Comparison of ENCODE assay signal across 8 cellular contexts in the genomic region with DNA sequence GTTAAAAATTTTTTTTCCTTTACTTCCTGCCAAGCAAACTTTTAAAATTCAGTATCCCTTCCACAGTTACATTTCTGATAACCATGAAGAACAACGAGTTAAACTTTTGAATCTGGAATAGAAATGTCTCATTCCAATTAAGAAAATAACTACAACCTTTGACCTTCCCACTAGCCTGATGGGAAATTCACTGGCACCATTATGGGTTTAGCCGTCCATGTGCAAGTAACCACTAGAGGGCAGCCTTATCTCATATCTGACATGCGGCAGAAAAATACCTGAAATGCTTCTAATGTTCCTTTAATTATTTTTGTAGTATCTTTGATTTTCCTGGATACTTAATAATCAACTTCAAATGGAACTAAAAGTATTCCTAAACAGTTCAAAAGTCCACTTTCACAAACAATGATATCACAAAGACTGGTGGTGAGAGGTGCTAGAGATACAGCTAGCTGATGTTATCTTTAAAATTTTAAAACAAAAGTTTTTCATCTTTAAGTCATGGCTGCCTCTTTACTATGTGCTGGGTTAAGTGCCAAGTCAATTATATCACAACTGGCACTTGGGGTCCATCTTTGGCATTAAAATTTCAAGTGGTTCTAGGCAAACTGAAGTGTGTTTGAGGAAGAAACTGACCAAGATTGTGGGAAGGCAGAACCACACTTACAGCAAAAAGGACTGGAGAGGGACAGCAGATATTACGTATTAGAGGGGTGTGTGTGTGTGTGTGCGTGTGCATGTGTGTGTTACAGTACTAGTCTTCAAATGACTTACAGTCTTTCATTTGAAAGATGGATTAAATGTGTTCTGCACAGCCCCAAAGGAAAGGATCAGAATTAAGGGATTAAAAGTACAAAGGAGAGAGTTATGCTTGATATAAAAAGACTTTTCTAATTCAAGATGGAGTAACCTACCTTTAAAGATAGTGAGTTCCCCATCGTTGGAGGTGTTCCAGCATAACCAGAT.
DNase-seq lines count a peak whose midpoint lies in the region; ATAC-seq, FAIRE-seq and TF ChIP-seq lines count a peak whose summit lies in the region.

No MANE protein-coding gene starts in this region.

- H3K4me1 Mint-ChIP-seq in astrocyte (ENCODE audit: low read depth, unreplicated experiment): peaks cover 38% of the 10 kb centered on the region

- no peaks in the 10 kb centered on the region for H3K36me3 ChIP-seq in MG63
- H3K36me3 ChIP-seq in RWPE2 (ENCODE audit: low read depth): no peaks in the 10 kb centered on the region
- no peaks in the 10 kb centered on the region for H3K36me3 ChIP-seq in astrocyte (ENCODE audit: insufficient read depth, low read length)
- H3K36me3 ChIP-seq in right atrium auricular region: no peaks in the 10 kb centered on the region
- no peaks in the 10 kb centered on the region for H3K36me3 ChIP-seq in sigmoid colon

- no peaks in the 10 kb centered on the region for H3K9me3 Mint-ChIP-seq in astrocyte (ENCODE audit: unreplicated experiment)

- FAIRE-seq in astrocyte (lab: Jason Lieb, UNC): peak; percentile 20

- H3K9ac ChIP-seq in astrocyte (ENCODE audit: low read length): no peak overlapping the region

- TF ChIP-seq CTCF in RWPE2 (IDR thresholded peaks at IDR 0.05; ENCODE audit: poor library complexity, severe bottlenecking) (peak; percentile 100), astrocyte (IDR thresholded peaks at IDR 0.05; ENCODE audit: insufficient read depth, low read depth, low read length) (peak; percentile 94), right atrium auricular region (IDR thresholded peaks at IDR 0.05) (peak; percentile 84 to 90), sigmoid colon (IDR thresholded peaks at IDR 0.05) (peak; percentile 41 to 89 (median 84))

- TF ChIP-seq EP300 in sigmoid colon (IDR thresholded peaks at IDR 0.05): no peak

- peaks cover 4% of the 10 kb centered on the region; the same call in 1 of the 2 replicates for H3K27me3 ChIP-seq in MG63
- peaks cover 18% of the 10 kb centered on the region for H3K27me3 ChIP-seq in RWPE2 (ENCODE audit: insufficient read depth, poor library complexity, severe bottlenecking)
- H3K27me3 ChIP-seq in astrocyte (ENCODE audit: insufficient read depth, low read length): peaks cover 40% of the 10 kb centered on the region
- H3K27me3 ChIP-seq in right atrium auricular region: no peaks in the 10 kb centered on the region
- H3K27me3 ChIP-seq in sigmoid colon: no peaks in the 10 kb centered on the region

- H3K79me2 ChIP-seq in astrocyte (ENCODE audit: insufficient read depth, low read length): no peaks in the 10 kb centered on the region

- peak; percentile 66 for DNase-seq in stimulated activated CD4-positive, alpha-beta T cell treated with anti-CD3 and anti-CD28 coated beads, Interleukin-15, amount 100 ng/mL, for 24 hours
- DNase-seq in stimulated activated CD4-positive, alpha-beta T cell treated with anti-CD3 and anti-CD28 coated beads, Interleukin-2, amount 100 ng/mL, for 48 hours: no peak
- DNase-seq in MG63 (peak; percentile 36), RWPE2 (ENCODE audit: low spot score) (no peak), astrocyte (ENCODE audit: low read depth) (peak; percentile 29), right atrium auricular region (ENCODE audit: low spot score) (peak; percentile 72), sigmoid colon (no peak)

- H3K4me3 ChIP-seq in MG63 (no peak overlapping the region), RWPE2 (ENCODE audit: severe bottlenecking) (no peak overlapping the region), astrocyte (ENCODE audit: insufficient read depth, low read depth, low read length) (no peak overlapping the region), right atrium auricular region (no peak overlapping the region), sigmoid colon (no peak overlapping the region)

- H3K27ac ChIP-seq in RWPE2 (ENCODE audit: poor library complexity, severe bottlenecking) (no peak overlapping the region), astrocyte (ENCODE audit: low read depth, low read length) (no peak overlapping the region), right atrium auricular region (peak overlapping the region; percentile 1 to 32), sigmoid colon (peak overlapping the region in 1 of 4 donors; percentile 16)

- H3K4me3 Mint-ChIP-seq in astrocyte (ENCODE audit: unreplicated experiment): no peak overlapping the region

- intact Hi-C loops in sigmoid colon (cut with DNase I): loop anchor here (1.0 to 10.0 kb wide), 4 partner anchors 219 to 1246 kb away; no protein-coding TSS in a partner anchor

- H3K27ac Mint-ChIP-seq in astrocyte (ENCODE audit: unreplicated experiment): no peak overlapping the region

- ATAC-seq in RWPE2 (ENCODE audit: low read depth) (peak; percentile 79), HG03025 (IDR thresholded peaks at IDR 0.05; ENCODE audit: low FRiP score, unreplicated experiment) (no peak)

- H3K27me3 Mint-ChIP-seq in astrocyte (ENCODE audit: low read depth, unreplicated experiment): no peaks in the 10 kb centered on the region

- H3K4me1 ChIP-seq in RWPE2 (ENCODE audit: insufficient read depth, poor library complexity, severe bottlenecking) (peaks cover 7% of the 10 kb centered on the region), astrocyte (ENCODE audit: insufficient read depth, low read length) (peaks cover 3% of the 10 kb centered on the region), right atrium auricular region (peaks cover 0 to 18% of the 10 kb centered on the region in 2 donors), sigmoid colon (peaks cover 0 to 38% (median 22%) of the 10 kb centered on the region in 4 donors)

- no peak for TF ChIP-seq POLR2A in sigmoid colon (IDR thresholded peaks at IDR 0.05)

- H4K20me1 ChIP-seq in astrocyte (ENCODE audit: insufficient read depth, low read length): peaks cover 4% of the 10 kb centered on the region

- no peaks in the 10 kb centered on the region for H3K36me3 Mint-ChIP-seq in astrocyte (ENCODE audit: low read depth, unreplicated experiment)

- no peak overlapping the region for H2AFZ ChIP-seq in astrocyte (ENCODE audit: low read depth, low read length)

- H3K4me2 ChIP-seq in astrocyte (ENCODE audit: low read length): no peak overlapping the region

- WGBS in sigmoid colon, 2 donors: 28 to 34% methylated on average over 6 of the region's 6 CpGs

- H3K9me3 ChIP-seq in MG63 (no peaks in the 10 kb centered on the region), RWPE2 (ENCODE audit: severe bottlenecking) (no peaks in the 10 kb centered on the region), astrocyte (ENCODE audit: insufficient read depth, low read depth, low read length) (no peaks in the 10 kb centered on the region), right atrium auricular region (no peaks in the 10 kb centered on the region), sigmoid colon (no peaks in the 10 kb centered on the region)

Comparison
In these comparisons a context has a peak if more than half of its experiments do, and no peak if none do; other contexts are left out.
1. DNase-seq: peak in stimulated activated CD4-positive, alpha-beta T cell treated with anti-CD3 and anti-CD28 coated beads, Interleukin-15, amount 100 ng/mL, for 24 hours (single experiment), MG63 (single experiment), astrocyte (single experiment) and right atrium auricular region (single experiment); none in stimulated activated CD4-positive, alpha-beta T cell treated with anti-CD3 and anti-CD28 coated beads, Interleukin-2, amount 100 ng/mL, for 48 hours (0 of 2), RWPE2 (single experiment) and sigmoid colon (single experiment).
2. H3K27ac ChIP-seq: peak in right atrium auricular region (2 of 2); none in RWPE2 (single experiment) and astrocyte (single experiment).
3. Peak in every context shown above with its lines, with median percentiles within 50 percentile points of each other: CTCF ChIP-seq.